Comparison of ENCODE assay signal across 13 cellular contexts in genomic region chr18:47985837-47986236, GRCh38.
"Had no signal": no experiment of that assay in that cellular context is flagged by ENCODE, and none has a peak within 500 bp of the region (broad histone marks: within the 10 kb centered on the region; RNA-seq: fewer than 3 reads in every experiment).

No MANE protein-coding gene starts in this region.

- H3K4me1 ChIP-seq: ascending aorta, esophagus muscularis mucosa, testis had no signal

- H3K4me3 ChIP-seq: ascending aorta, esophagus muscularis mucosa, testis had no signal

- ATAC-seq: activated CD4-positive, alpha-beta T cell treated with anti-CD3 and anti-CD28 coated beads for 36 hours; left colon; stimulated activated naive CD8-positive, alpha-beta T cell treated with anti-CD3 and anti-CD28 coated beads, Interleukin-15, amount 100 ng/mL, for 72 hours had no signal

- H3K36me3 ChIP-seq: ascending aorta, esophagus muscularis mucosa, WERI-Rb-1 had no signal

- DNase-seq: activated CD4-positive, alpha-beta memory T cell treated with anti-CD3 and anti-CD28 coated beads, Interleukin-2, amount 10 ng/mL, durations not matched to agents 7 days and 5 days; activated CD4-positive, alpha-beta T cell treated with anti-CD3 and anti-CD28 coated beads for 36 hours; activated gamma-delta T cell treated with Interleukin-2 at 50 U/mL for 16 hours; activated T-cell treated with anti-CD3 and anti-CD28 coated beads, Interleukin-2, amount 50 U/mL, for 48 hours; left colon; nephron progenitor cell; stimulated activated CD4-positive, alpha-beta T cell treated with anti-CD3 and anti-CD28 coated beads, Interleukin-15, amount 100 ng/mL, for 24 hours; stimulated activated CD4-positive, alpha-beta T cell treated with anti-CD3 and anti-CD28 coated beads, Interleukin-4, amount 100 ng/mL, for 24 hours; stimulated activated naive CD8-positive, alpha-beta T cell treated with anti-CD3 and anti-CD28 coated beads, Interleukin-15, amount 100 ng/mL, for 72 hours; testis; WERI-Rb-1 had no signal

- H3K27ac ChIP-seq: ascending aorta, esophagus muscularis mucosa, testis, WERI-Rb-1 had no signal

- H3K9me3 ChIP-seq: ascending aorta, testis had no signal

- H3K27me3 ChIP-seq: ascending aorta, esophagus muscularis mucosa, testis had no signal
